In the genomic region with DNA sequence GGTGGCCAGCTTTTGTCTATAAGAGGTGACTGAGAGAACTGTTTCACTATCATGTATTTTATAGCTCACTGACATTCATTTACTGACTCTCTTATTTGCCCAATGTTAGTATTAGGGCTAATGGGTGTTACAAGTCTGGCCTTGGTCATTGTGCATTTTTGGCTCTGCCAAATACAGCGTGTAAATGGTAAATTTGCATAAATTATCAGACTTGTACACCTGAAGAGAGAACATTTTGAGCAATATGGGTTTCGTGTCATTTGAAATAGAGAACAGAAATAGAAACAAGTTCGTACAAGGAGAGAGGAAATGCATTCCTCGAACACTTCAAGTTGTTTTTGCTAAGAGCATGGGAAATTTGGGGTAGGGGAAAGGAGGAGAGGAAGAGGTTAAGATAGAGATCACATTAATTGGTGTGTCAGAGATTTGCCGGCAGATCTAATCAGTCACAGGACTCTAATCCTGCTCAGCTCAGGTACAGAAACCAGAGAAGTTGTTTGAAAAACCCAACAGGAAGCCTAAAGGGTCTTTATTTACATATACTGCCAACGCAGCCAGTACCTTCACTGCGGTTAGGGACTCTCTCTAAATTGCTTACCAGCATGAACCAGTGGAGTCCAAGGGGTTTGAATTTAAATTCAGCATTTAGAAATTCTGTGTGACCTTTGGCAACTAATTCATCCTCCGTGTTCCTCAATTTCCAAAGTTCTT, we compare ENCODE assay signal across 10 cellular contexts.
DNase-seq lines count a peak whose midpoint lies in the region; ATAC-seq and TF ChIP-seq lines count a peak whose summit lies in the region.
"Had no signal": no experiment of that assay in that cellular context is flagged by ENCODE, and none has a peak within 500 bp of the region (broad histone marks: within the 10 kb centered on the region; RNA-seq: fewer than 3 reads in every experiment).

No MANE protein-coding gene starts in this region.

- intact Hi-C loops in ovary (cut with DNase I): no loop called here

- H3K9me3 Mint-ChIP-seq in stimulated activated effector memory CD8-positive, alpha-beta T cell treated with anti-CD3 and anti-CD28 coated beads, Interleukin-12 subunit alpha, Interleukin-12 subunit beta, amount 100 ng/mL, for 72 hours: peaks cover 4% of the 10 kb centered on the region

- peaks cover 7% of the 10 kb centered on the region for H3K4me1 Mint-ChIP-seq in stimulated activated effector memory CD8-positive, alpha-beta T cell treated with anti-CD3 and anti-CD28 coated beads, Interleukin-12 subunit alpha, Interleukin-12 subunit beta, amount 100 ng/mL, for 72 hours

- TF ChIP-seq CTCF in ovary (IDR thresholded peaks at IDR 0.05): no peak

- peak; percentile 92 for ATAC-seq in GM18511 (IDR thresholded peaks at IDR 0.05; ENCODE audit: unreplicated experiment)
- ATAC-seq in GM21528 (IDR thresholded peaks at IDR 0.05; ENCODE audit: low FRiP score, unreplicated experiment): peak; percentile 97
- ATAC-seq in HG03196 (IDR thresholded peaks at IDR 0.05; ENCODE audit: unreplicated experiment): peak; percentile 91
- no peak for ATAC-seq in stimulated activated effector memory CD8-positive, alpha-beta T cell treated with anti-CD3 and anti-CD28 coated beads, Interleukin-12 subunit alpha, Interleukin-12 subunit beta, amount 100 ng/mL, for 72 hours

- H3K36me3 ChIP-seq in ovary: no peaks in the 10 kb centered on the region

- no peak overlapping the region for H3K4me3 Mint-ChIP-seq in stimulated activated effector memory CD8-positive, alpha-beta T cell treated with anti-CD3 and anti-CD28 coated beads, Interleukin-12 subunit alpha, Interleukin-12 subunit beta, amount 100 ng/mL, for 72 hours

- no peak overlapping the region for H3K27ac Mint-ChIP-seq in stimulated activated effector memory CD8-positive, alpha-beta T cell treated with anti-CD3 and anti-CD28 coated beads, Interleukin-12 subunit alpha, Interleukin-12 subunit beta, amount 100 ng/mL, for 72 hours

- H3K36me3 Mint-ChIP-seq in stimulated activated effector memory CD8-positive, alpha-beta T cell treated with anti-CD3 and anti-CD28 coated beads, Interleukin-12 subunit alpha, Interleukin-12 subunit beta, amount 100 ng/mL, for 72 hours: no peaks in the 10 kb centered on the region

- no peaks in the 10 kb centered on the region for H3K27me3 ChIP-seq in ovary

- H3K4me3 ChIP-seq in ovary: no peak overlapping the region

- no peaks in the 10 kb centered on the region for H3K4me1 ChIP-seq in ovary (ENCODE audit: insufficient read depth)

- DNase-seq in epithelial cell of prostate (ENCODE audit: low read depth, low spot score) (peak; percentile 12), ovary (no peak), NCI-H226 (no peak), KG1 (lab: John Stamatoyannopoulos, UW) (no peak)
- DNase-seq in stimulated activated effector memory CD8-positive, alpha-beta T cell treated with anti-CD3 and anti-CD28 coated beads, Interleukin-12 subunit alpha, Interleukin-12 subunit beta, amount 100 ng/mL, for 72 hours (ENCODE audit: low spot score in 2 of 2): no peak
- DNase-seq: activated effector memory CD4-positive, alpha-beta T cell treated with Interleukin-2 at 50 U/mL for 16 hours; DMS 273 treated with DMSO at 0.1 percent for 48 hours had no signal

- no peak for TF ChIP-seq EP300 in ovary (IDR thresholded peaks at IDR 0.05)

- no peaks in the 10 kb centered on the region for H3K9me3 ChIP-seq in ovary

- H3K27ac ChIP-seq in epithelial cell of prostate: peak overlapping the region; percentile 59
- H3K27ac ChIP-seq in ovary: no peak overlapping the region

- WGBS in ovary, 3 donors: 33 to 36% (median 34%) methylated on average over 8 of the region's 8 CpGs

- no peak for TF ChIP-seq POLR2A in ovary (IDR thresholded peaks at IDR 0.05)
